ENCODE assay signal across 1 cellular context in genomic region chr10:75057680-75058079, GRCh38.
TF ChIP-seq lines count a peak whose summit lies in the region.

No MANE protein-coding gene starts in this region.

TF ChIP-seq in K562, 482 proteins besides CTCF, POLR2A, EP300 and RAD21 (continued from another document):
- peak; percentile 26; the same call in 1 of the 2 replicates for TF ChIP-seq CREB3L1 (IDR thresholded peaks at IDR 0.05; ENCODE audit: borderline replicate concordance, low read depth)
- TF ChIP-seq ZNF589 (CRISPR knock-in tag; IDR thresholded peaks at IDR 0.05; ENCODE audit: low read depth), result no peak
- no peak for TF ChIP-seq MECOM (CRISPR knock-in tag; IDR thresholded peaks at IDR 0.05)
- no peak for TF ChIP-seq GABPA (tag; conservative IDR thresholded peaks at IDR 0.05; ENCODE audit: low read depth)
- no peak for TF ChIP-seq E2F6 (IDR thresholded peaks at IDR 0.05; ENCODE audit: borderline replicate concordance in 1 of 2, extremely low read depth in 1 of 2, insufficient read depth in 1 of 2, insufficient read length in 1 of 2, low read depth in 1 of 2, low read length in 1 of 2, poor library complexity in 1 of 2, severe bottlenecking in 1 of 2)
- no peak for TF ChIP-seq ZNF77 (CRISPR knock-in tag; IDR thresholded peaks at IDR 0.05)
- no peak for TF ChIP-seq ZNF407 (IDR thresholded peaks at IDR 0.05; ENCODE audit: low read depth)
- no peak for TF ChIP-seq PHB (CRISPR knock-in tag; IDR thresholded peaks at IDR 0.05)
- no peak for TF ChIP-seq PATZ1 (CRISPR knock-in tag; IDR thresholded peaks at IDR 0.05; ENCODE audit: borderline replicate concordance)
- no peak for TF ChIP-seq TCF15 (CRISPR knock-in tag; IDR thresholded peaks at IDR 0.05)
- TF ChIP-seq MEF2A (IDR thresholded peaks at IDR 0.05; ENCODE audit: control insufficient read depth, low read depth, low read length), result no peak
- peak; percentile 75 for TF ChIP-seq ZNF143 (CRISPR knock-in tag; IDR thresholded peaks at IDR 0.05)
- TF ChIP-seq SMC3 (conservative IDR thresholded peaks at IDR 0.05; ENCODE audit: insufficient read depth, low read depth, low read length), result no peak
- no peak for TF ChIP-seq ZNF511 (CRISPR knock-in tag; IDR thresholded peaks at IDR 0.05)
- no peak for TF ChIP-seq HNRNPL (IDR thresholded peaks at IDR 0.05; ENCODE audit: low read depth, low read length)
- no peak for TF ChIP-seq ILK (tag; IDR thresholded peaks at IDR 0.05; ENCODE audit: borderline replicate concordance, low read depth)
- TF ChIP-seq GTF2E2 (tag; IDR thresholded peaks at IDR 0.05), result no peak
- TF ChIP-seq RBM22 (IDR thresholded peaks at IDR 0.05; ENCODE audit: low read depth, low read length, poor library complexity, severe bottlenecking), result no peak
- no peak for TF ChIP-seq HES1 (IDR thresholded peaks at IDR 0.05; ENCODE audit: low read depth)
